ENCODE assay signal across 1 cellular context in genomic region chr13:100733261-100733660, GRCh38.
TF ChIP-seq lines count a peak whose summit lies in the region.

No MANE protein-coding gene starts in this region.

TF ChIP-seq in HepG2, 621 proteins besides CTCF, POLR2A, EP300 and RAD21 (continued from another document):
- no peak for TF ChIP-seq ZNF121 (CRISPR knock-in tag; IDR thresholded peaks at IDR 0.05)
- TF ChIP-seq RFX5 (IDR thresholded peaks at IDR 0.05; ENCODE audit: low read depth, low read length): no peak
- no peak for TF ChIP-seq RELA (CRISPR knock-in tag; IDR thresholded peaks at IDR 0.05)
- TF ChIP-seq FOXK2 (IDR thresholded peaks at IDR 0.05): no peak
- TF ChIP-seq, protein P1, sequence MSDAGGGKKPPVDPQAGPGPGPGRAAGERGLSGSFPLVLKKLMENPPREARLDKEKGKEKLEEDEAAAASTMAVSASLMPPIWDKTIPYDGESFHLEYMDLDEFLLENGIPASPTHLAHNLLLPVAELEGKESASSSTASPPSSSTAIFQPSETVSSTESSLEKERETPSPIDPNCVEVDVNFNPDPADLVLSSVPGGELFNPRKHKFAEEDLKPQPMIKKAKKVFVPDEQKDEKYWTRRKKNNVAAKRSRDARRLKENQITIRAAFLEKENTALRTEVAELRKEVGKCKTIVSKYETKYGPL (CRISPR knock-in tag; IDR thresholded peaks at IDR 0.05): no peak
- no peak for TF ChIP-seq ZNF747 (CRISPR knock-in tag; IDR thresholded peaks at IDR 0.05; ENCODE audit: borderline replicate concordance)
- TF ChIP-seq REPIN1 (CRISPR knock-in tag; IDR thresholded peaks at IDR 0.05; ENCODE audit: borderline replicate concordance, low read depth): no peak
